Comparison of ENCODE assay signal across 28 cellular contexts in genomic region chr18:39839782-39840181, GRCh38.
A peak's percentile ranks its signal among the peaks of the same experiment; 100 is the strongest.
DNase-seq lines count a peak whose midpoint lies in the region; ATAC-seq and TF ChIP-seq lines count a peak whose summit lies in the region.
"Had no signal": no experiment of that assay in that cellular context is flagged by ENCODE, and none has a peak within 500 bp of the region (broad histone marks: within the 10 kb centered on the region; RNA-seq: fewer than 3 reads in every experiment).

No MANE protein-coding gene starts in this region.

- no peak overlapping the region for H3K56ac ChIP-seq in IMR-90 (ENCODE audit: extremely low read depth, insufficient read depth, low read length)

- CTCF ChIA-PET in IMR-90 (lab: Yijun Ruan, JAX) = no interaction called here

- H2AK5ac ChIP-seq in IMR-90 (ENCODE audit: low read depth, low read length) = no peak overlapping the region

- H2AK9ac ChIP-seq in IMR-90 (replicated peaks; ENCODE audit: low read depth, low read length, poor library complexity) = no peak overlapping the region

- peak; percentile 1 for DNase-seq in IMR-90
- DNase-seq in dermis blood vessel endothelial cell = peak; percentile 44
- DNase-seq in kidney tubule cell (ENCODE audit: low spot score) = peak; percentile 50
- DNase-seq in MM.1S = no peak
- DNase-seq: activated CD4-positive, alpha-beta T cell treated with anti-CD3 and anti-CD28 coated beads, Interleukin-2, amount 10 ng/mL, durations not matched to agents 24 days and 14 days; activated CD8-positive, alpha-beta memory T cell treated with anti-CD3 and anti-CD28 coated beads for 24 hours; activated T-cell treated with anti-CD3 and anti-CD28 coated beads for 4 hours; amygdala; COR-L47; endodermal cell; GOT3; hypothalamus; NCI-H1092; NCI-H187; NCI-H82; stimulated activated CD4-positive, alpha-beta T cell treated with anti-CD3 and anti-CD28 coated beads, Interleukin-12 subunit alpha, Interleukin-12 subunit beta, amount 100 ng/mL, for 4 hours; stimulated activated CD4-positive, alpha-beta T cell treated with anti-CD3 and anti-CD28 coated beads, Interleukin-4, amount 100 ng/mL, for 1 hour; SW 1271; T-helper 9 cell; thyroid gland had no signal

- H3F3A ChIP-seq in MM.1S (ENCODE audit: insufficient read depth, low read length) = no peaks in the 10 kb centered on the region

- no peak for TF ChIP-seq CTCF in IMR-90 (conservative IDR thresholded peaks at IDR 0.05; ENCODE audit: low read depth, low read length)
- TF ChIP-seq CTCF in MM.1S (IDR thresholded peaks at IDR 0.05; ENCODE audit: low read length) = no peak

- no peak for TF ChIP-seq POLR2A in IMR-90 (IDR thresholded peaks at IDR 0.05; ENCODE audit: low read depth, low read length)

- no TSS peak for BruUV-seq in IMR-90 (replicated peaks; lab: Mats Ljungman, UMichigan)

- no peak overlapping the region for H4K91ac ChIP-seq in IMR-90 (ENCODE audit: insufficient read depth, low read depth, low read length)

- H3K23ac ChIP-seq in IMR-90 (ENCODE audit: low read depth, low read length) = no peak overlapping the region

- H2BK20ac ChIP-seq in IMR-90 (ENCODE audit: low read depth, low read length) = no peak overlapping the region

- H3K9me3 ChIP-seq in IMR-90 (ENCODE audit: control insufficient read depth, insufficient read depth, low read length) (no peaks in the 10 kb centered on the region; the same call in 1 of the 2 replicates), skeletal muscle satellite cell (replicated peaks; ENCODE audit: low read length) (peaks cover 4% of the 10 kb centered on the region), MM.1S (replicated peaks; ENCODE audit: insufficient read depth, low read length) (no peaks in the 10 kb centered on the region)
- H3K9me3 ChIP-seq: esophagus muscularis mucosa, thyroid gland had no signal

- H3K18ac ChIP-seq in IMR-90 (ENCODE audit: low read depth, low read length) = no peak overlapping the region

- no peak overlapping the region for H3K4ac ChIP-seq in IMR-90 (ENCODE audit: low read depth, low read length)

- intact Hi-C loops in IMR-90 (cut with micrococcal nuclease) = loop anchor here (5.0 to 10.0 kb wide), 4 partner anchors 262 to 1555 kb away; no protein-coding TSS in a partner anchor

- H3K9ac ChIP-seq in IMR-90 (ENCODE audit: low read depth, low read length) (no peak overlapping the region), skeletal muscle satellite cell (ENCODE audit: low read depth, low read length) (peak overlapping the region; percentile 29), MM.1S (ENCODE audit: low read length) (no peak overlapping the region)
- H3K9ac ChIP-seq: BLaER1 treated with 17β-estradiol and CSF1 and Interleukin-3, amounts not matched to agents 10 nM and 100 nM had no signal

- no peak for TF ChIP-seq RAD21 in IMR-90 (IDR thresholded peaks at IDR 0.05; ENCODE audit: low read length)

- no peak overlapping the region for H3K4me2 ChIP-seq in IMR-90 (ENCODE audit: low read depth, low read length)
- peak overlapping the region; percentile 16 for H3K4me2 ChIP-seq in skeletal muscle satellite cell (ENCODE audit: low read length)
- H3K4me2 ChIP-seq in MM.1S (ENCODE audit: low read depth, low read length) = no peak overlapping the region
- H3K4me2 ChIP-seq: BLaER1 treated with 17β-estradiol and CSF1 and Interleukin-3, amounts not matched to agents 10 nM and 100 nM had no signal

- no peaks in the 10 kb centered on the region for H4K20me1 ChIP-seq in IMR-90 (ENCODE audit: insufficient read depth, low read length)
- no peaks in the 10 kb centered on the region for H4K20me1 ChIP-seq in MM.1S (ENCODE audit: insufficient read depth, low read length)
- H4K20me1 ChIP-seq: BLaER1 treated with 17β-estradiol and CSF1 and Interleukin-3, amounts not matched to agents 10 nM and 100 nM had no signal

- no peak overlapping the region for H3K14ac ChIP-seq in IMR-90 (replicated peaks; ENCODE audit: low read depth, low read length)

- H2AFZ ChIP-seq in IMR-90 (replicated peaks; ENCODE audit: low read length, poor library complexity) = no peak overlapping the region
- no peak overlapping the region for H2AFZ ChIP-seq in MM.1S (ENCODE audit: low read length)

- H3K36me3 ChIP-seq in IMR-90 (ENCODE audit: control insufficient read depth, insufficient read depth, low read length) (no peaks in the 10 kb centered on the region), skeletal muscle satellite cell (ENCODE audit: insufficient read depth, low read length) (no peaks in the 10 kb centered on the region), MM.1S (replicated peaks; ENCODE audit: insufficient read depth, low read length) (no peaks in the 10 kb centered on the region)
- H3K36me3 ChIP-seq: BLaER1 treated with 17β-estradiol and CSF1 and Interleukin-3, amounts not matched to agents 10 nM and 100 nM; esophagus muscularis mucosa; thyroid gland had no signal

- WGBS in IMR-90 (ENCODE audit: extremely low coverage in 2 of 2, insufficient read length in 1 of 2), 2 experiments = 100% methylated on average over 1 of the region's 4 CpGs

- H3K27ac ChIP-seq in IMR-90 (ENCODE audit: insufficient read depth, low read length) = no peak overlapping the region
- H3K27ac ChIP-seq in MM.1S (ENCODE audit: low read length) = no peak overlapping the region
- H3K27ac ChIP-seq: BLaER1 treated with 17β-estradiol and CSF1 and Interleukin-3, amounts not matched to agents 10 nM and 100 nM; esophagus muscularis mucosa; thyroid gland; VCaP had no signal

- H3K79me1 ChIP-seq in IMR-90 (ENCODE audit: low read depth in 1 of 2, low read length in 2 of 2) = no peaks in the 10 kb centered on the region

- H3K27me3 ChIP-seq in IMR-90 (ENCODE audit: control insufficient read depth, insufficient read depth, low read length) (peaks cover 4% of the 10 kb centered on the region), skeletal muscle satellite cell (ENCODE audit: control insufficient read depth, insufficient read depth, low read length) (no peaks in the 10 kb centered on the region), MM.1S (replicated peaks; ENCODE audit: insufficient read depth, low read length) (no peaks in the 10 kb centered on the region)
- H3K27me3 ChIP-seq: BLaER1 treated with 17β-estradiol and CSF1 and Interleukin-3, amounts not matched to agents 10 nM and 100 nM; esophagus muscularis mucosa; thyroid gland had no signal

- H3K4me1 ChIP-seq in IMR-90 (ENCODE audit: control insufficient read depth, insufficient read depth, low read length) = no peaks in the 10 kb centered on the region
- peaks cover 25% of the 10 kb centered on the region for H3K4me1 ChIP-seq in skeletal muscle satellite cell (ENCODE audit: control insufficient read depth, insufficient read depth, low read length)
- H3K4me1 ChIP-seq in MM.1S (ENCODE audit: low read length) = no peaks in the 10 kb centered on the region
- H3K4me1 ChIP-seq: BLaER1 treated with 17β-estradiol and CSF1 and Interleukin-3, amounts not matched to agents 10 nM and 100 nM had no signal

- H3K4me3 ChIP-seq in IMR-90 (ENCODE audit: insufficient read depth, low read depth, low read length) = no peak overlapping the region
- H3K4me3 ChIP-seq in skeletal muscle satellite cell (ENCODE audit: low read length) = no peak overlapping the region
- H3K4me3 ChIP-seq in MM.1S (ENCODE audit: low read length) = no peak overlapping the region
- H3K4me3 ChIP-seq: BLaER1 treated with 17β-estradiol and CSF1 and Interleukin-3, amounts not matched to agents 10 nM and 100 nM; esophagus muscularis mucosa; thyroid gland had no signal

- no peak for ATAC-seq in IMR-90 (ENCODE audit: low read depth)
- no peak for ATAC-seq in GM21825 (IDR thresholded peaks at IDR 0.05; ENCODE audit: unreplicated experiment)
- no peak for ATAC-seq in HG03039 (IDR thresholded peaks at IDR 0.05; ENCODE audit: unreplicated experiment)
- ATAC-seq: left lobe of liver, sciatic nerve had no signal

- H3K9me2 ChIP-seq in MM.1S (replicated peaks; ENCODE audit: insufficient read depth, low read length) = no peaks in the 10 kb centered on the region

- H2BK120ac ChIP-seq in IMR-90 (ENCODE audit: low read depth, low read length) = no peak overlapping the region

- no peaks in the 10 kb centered on the region for H3K79me2 ChIP-seq in MM.1S (ENCODE audit: low read length)

- no peak overlapping the region for H4K5ac ChIP-seq in IMR-90 (ENCODE audit: low read depth, low read length)

- POLR2A ChIA-PET in IMR-90 (lab: Charles Lee; ENCODE audit: unreplicated experiment) = no interaction called here

- H2BK15ac ChIP-seq in IMR-90 (ENCODE audit: low read depth, low read length) = no peak overlapping the region

- H3K9me1 ChIP-seq in IMR-90 (ENCODE audit: insufficient read depth, low read length) = no peaks in the 10 kb centered on the region; the same call in 1 of the 2 replicates

- H4K8ac ChIP-seq in IMR-90 (ENCODE audit: low read depth in 2 of 2, low read length in 2 of 2) = no peak overlapping the region

- in situ Hi-C loops in IMR-90 (cut with MboI; ENCODE audit: low sequenced_read_pairs) = no loop called here

- dilution Hi-C loops in IMR-90 (cut with HindIII; ENCODE audit: low sequenced_read_pairs, unreplicated experiment) = no loop called here

- no peak overlapping the region for H2BK5ac ChIP-seq in IMR-90 (ENCODE audit: low read depth, low read length, poor library complexity, severe bottlenecking)

TF ChIP-seq in IMR-90, 13 proteins besides CTCF, POLR2A, EP300 and RAD21:
- TF ChIP-seq BHLHE40 (IDR thresholded peaks at IDR 0.05; ENCODE audit: low read depth, low read length) (no peak), SMC3 (IDR thresholded peaks at IDR 0.05; ENCODE audit: low read depth, low read length) (no peak)
